ENCODE assay signal across 24 cellular contexts in genomic region chrX:119529355-119530276, GRCh38. TPM values are rescaled to one million over a fixed set of nuclear protein-coding genes. Genes with fewer than 3 reads are reported as not detected.
DNase-seq lines count a peak whose midpoint lies in the region; ATAC-seq and TF ChIP-seq lines count a peak whose summit lies in the region.
"Had no signal": no experiment of that assay in that cellular context is flagged by ENCODE, and none has a peak within 500 bp of the region (broad histone marks: within the 10 kb centered on the region; RNA-seq: fewer than 3 reads in every experiment).

No MANE protein-coding gene starts in this region.

- no peak overlapping the region for H3K27ac Mint-ChIP-seq in stimulated activated memory B cell treated with anti-CD40 and anti-IgM and Interleukin-4, amounts not matched to agents 10 μg/mL and 1 μg/mL and 100 μg/mL, for 72 hours
- H3K27ac Mint-ChIP-seq: activated naive CD8-positive, alpha-beta T cell; activated T-helper 2 cell treated with anti-CD3 and anti-CD28 coated beads, Interferon-gamma antibody, Interleukin-2, Interleukin-4, amounts not matched to agents 10 μg/mL and 5 μg/mL and 100 μg/mL, durations not matched to agents 14 hours and 24 hours and 36 hours; CD8-positive, alpha-beta T cell; HFFc6; immature natural killer cell; neural progenitor cell; progenitor cell of endocrine pancreas; stimulated activated effector memory CD8-positive, alpha-beta T cell treated with anti-CD3 and anti-CD28 coated beads, Interleukin-12 subunit alpha, Interleukin-12 subunit beta, amount 100 ng/mL, for 72 hours; T-helper 17 cell had no signal

- H3K9me3 ChIP-seq in OCI-LY1 (ENCODE audit: low read length) = no peaks in the 10 kb centered on the region
- H3K9me3 ChIP-seq: mucosa of descending colon, testis had no signal

- no peaks in the 10 kb centered on the region for H3K27me3 ChIP-seq in OCI-LY1 (ENCODE audit: insufficient read depth, low read length)
- H3K27me3 ChIP-seq: neural progenitor cell, testis had no signal

- no peak overlapping the region for H3K4me3 Mint-ChIP-seq in stimulated activated memory B cell treated with anti-CD40 and anti-IgM and Interleukin-4, amounts not matched to agents 10 μg/mL and 1 μg/mL and 100 μg/mL, for 72 hours
- H3K4me3 Mint-ChIP-seq: activated naive CD8-positive, alpha-beta T cell; CD8-positive, alpha-beta T cell; HFFc6; immature natural killer cell; neural progenitor cell; stimulated activated effector memory CD8-positive, alpha-beta T cell treated with anti-CD3 and anti-CD28 coated beads, Interleukin-12 subunit alpha, Interleukin-12 subunit beta, amount 100 ng/mL, for 72 hours; T-helper 17 cell had no signal

- H3K4me2 ChIP-seq in OCI-LY1 (ENCODE audit: low read length) = peak overlapping the region; percentile 14; the same call in 1 of the 2 replicates
- H3K4me2 ChIP-seq: neural progenitor cell had no signal

- H3K4me1 Mint-ChIP-seq in stimulated activated memory B cell treated with anti-CD40 and anti-IgM and Interleukin-4, amounts not matched to agents 10 μg/mL and 1 μg/mL and 100 μg/mL, for 72 hours = peaks cover 18% of the 10 kb centered on the region
- H3K4me1 Mint-ChIP-seq: immature natural killer cell; neural progenitor cell; stimulated activated effector memory CD8-positive, alpha-beta T cell treated with anti-CD3 and anti-CD28 coated beads, Interleukin-12 subunit alpha, Interleukin-12 subunit beta, amount 100 ng/mL, for 72 hours had no signal

- in situ Hi-C loops in KBM-7 (cut with MboI; ENCODE audit: low pct_unique_long_range_greater_than_20kb, low sequenced_read_pairs) = loop anchor here (10.0 kb wide), 1 partner anchor 245 kb away; no protein-coding TSS in a partner anchor

- no peak overlapping the region for H2AFZ ChIP-seq in OCI-LY1 (ENCODE audit: low read length)
- H2AFZ ChIP-seq: neural progenitor cell had no signal

- no peaks in the 10 kb centered on the region for H3K79me2 ChIP-seq in OCI-LY1 (ENCODE audit: insufficient read depth, low read length)

- ATAC-seq in stimulated activated memory B cell treated with anti-CD40 and anti-IgM and Interleukin-4, amounts not matched to agents 10 μg/mL and 1 μg/mL and 100 μg/mL, for 72 hours = peak; percentile 50
- ATAC-seq in GM21528 (IDR thresholded peaks at IDR 0.05; ENCODE audit: low FRiP score, unreplicated experiment) (no peak), GM19395 (IDR thresholded peaks at IDR 0.05; ENCODE audit: unreplicated experiment) (no peak)
- ATAC-seq: CD8-positive, alpha-beta T cell; mucosa of descending colon; Panc1; stimulated activated effector memory CD8-positive, alpha-beta T cell treated with anti-CD3 and anti-CD28 coated beads, Interleukin-12 subunit alpha, Interleukin-12 subunit beta, amount 100 ng/mL, for 72 hours; T-helper 17 cell had no signal

- H3K27me3 Mint-ChIP-seq in stimulated activated memory B cell treated with anti-CD40 and anti-IgM and Interleukin-4, amounts not matched to agents 10 μg/mL and 1 μg/mL and 100 μg/mL, for 72 hours = no peaks in the 10 kb centered on the region
- H3K27me3 Mint-ChIP-seq: activated naive CD8-positive, alpha-beta T cell; progenitor cell of endocrine pancreas; T-helper 17 cell had no signal

- H3K9me3 Mint-ChIP-seq in stimulated activated memory B cell treated with anti-CD40 and anti-IgM and Interleukin-4, amounts not matched to agents 10 μg/mL and 1 μg/mL and 100 μg/mL, for 72 hours = no peaks in the 10 kb centered on the region
- H3K9me3 Mint-ChIP-seq: activated T-helper 2 cell treated with anti-CD3 and anti-CD28 coated beads, Interferon-gamma antibody, Interleukin-2, Interleukin-4, amounts not matched to agents 10 μg/mL and 5 μg/mL and 100 μg/mL, durations not matched to agents 14 hours and 24 hours and 36 hours; CD8-positive, alpha-beta T cell; HFFc6; immature natural killer cell; stimulated activated effector memory CD8-positive, alpha-beta T cell treated with anti-CD3 and anti-CD28 coated beads, Interleukin-12 subunit alpha, Interleukin-12 subunit beta, amount 100 ng/mL, for 72 hours had no signal

- H3K9me2 ChIP-seq in OCI-LY1 (ENCODE audit: low read depth, low read length) = no peaks in the 10 kb centered on the region

- H3K4me3 ChIP-seq in OCI-LY1 (ENCODE audit: low read depth, low read length, poor library complexity, severe bottlenecking) (no peak overlapping the region), fibroblast of villous mesenchyme (ENCODE audit: low read depth, low read length) (no peak overlapping the region)
- H3K4me3 ChIP-seq: mucosa of descending colon, neural progenitor cell, testis had no signal

- H3K36me3 Mint-ChIP-seq in stimulated activated memory B cell treated with anti-CD40 and anti-IgM and Interleukin-4, amounts not matched to agents 10 μg/mL and 1 μg/mL and 100 μg/mL, for 72 hours = peaks cover 9% of the 10 kb centered on the region
- H3K36me3 Mint-ChIP-seq: neural progenitor cell; stimulated activated effector memory CD8-positive, alpha-beta T cell treated with anti-CD3 and anti-CD28 coated beads, Interleukin-12 subunit alpha, Interleukin-12 subunit beta, amount 100 ng/mL, for 72 hours had no signal

- no peaks in the 10 kb centered on the region for H3K36me3 ChIP-seq in OCI-LY1 (ENCODE audit: insufficient read depth, low read length)
- H3K36me3 ChIP-seq: neural progenitor cell had no signal

- H3K9ac ChIP-seq in OCI-LY1 (ENCODE audit: low read length) = no peak overlapping the region
- H3K9ac ChIP-seq: neural progenitor cell had no signal

- H3K27ac ChIP-seq in OCI-LY1 (ENCODE audit: low read depth, low read length, poor library complexity, severe bottlenecking) = no peak overlapping the region
- H3K27ac ChIP-seq: neural progenitor cell, testis had no signal

- peaks cover 10% of the 10 kb centered on the region for H3K4me1 ChIP-seq in OCI-LY1 (ENCODE audit: insufficient read depth, low read length, severe bottlenecking)
- H3K4me1 ChIP-seq: neural progenitor cell, testis had no signal

- TF ChIP-seq CTCF in OCI-LY1 (IDR thresholded peaks at IDR 0.05; ENCODE audit: low read length) = no peak
- no peak for TF ChIP-seq CTCF in fibroblast of villous mesenchyme (IDR thresholded peaks at IDR 0.05; ENCODE audit: insufficient read depth, low read depth, low read length)

- no peaks in the 10 kb centered on the region for H4K20me1 ChIP-seq in OCI-LY1 (ENCODE audit: insufficient read depth, low read length)

- no peaks in the 10 kb centered on the region for H3F3A ChIP-seq in OCI-LY1 (ENCODE audit: insufficient read depth, low read length)

- DNase-seq in KBM-7 (peak; percentile 22), fibroblast of villous mesenchyme (ENCODE audit: low read depth) (peak; percentile 44), kidney tubule cell (ENCODE audit: low spot score) (no peak)
- DNase-seq: CD8-positive, alpha-beta T cell; effector CD4-positive, alpha-beta T cell; GDM1; HFFc6; immature natural killer cell; mucosa of descending colon; NCI-H1436; NCI-H526 treated with DMSO at 0.1 percent for 48 hours; stimulated activated CD4-positive, alpha-beta T cell treated with anti-CD3 and anti-CD28 coated beads, Interleukin-1b, Interleukin-23, amount 100 ng/mL, for 48 hours; T-helper 17 cell; testis had no signal

RNA-seq across cellular contexts. Expression of gene STEEP1, which starts 35.6 kb away (rescaled TPM):
- 26.8 and 32.5 TPM in 2 replicates for total RNA-seq in fibroblast of villous mesenchyme

RNA-seq across cellular contexts. Expression of gene UBE2A, which starts 44.7 kb away (rescaled TPM):
- 35.1 and 41.9 TPM in 2 replicates for total RNA-seq in fibroblast of villous mesenchyme
